12 cellular contexts compared by ENCODE assay signal in genomic region chr6:6885521-6886088, GRCh38.
A peak's percentile ranks its signal among the peaks of the same experiment; 100 is the strongest.
DNase-seq lines count a peak whose midpoint lies in the region; ATAC-seq and TF ChIP-seq lines count a peak whose summit lies in the region.
"Had no signal": no experiment of that assay in that cellular context is flagged by ENCODE, and none has a peak within 500 bp of the region (broad histone marks: within the 10 kb centered on the region; RNA-seq: fewer than 3 reads in every experiment).

No MANE protein-coding gene starts in this region.

- H3K4me1 ChIP-seq in Loucy (ENCODE audit: insufficient read depth, low read length, poor library complexity, severe bottlenecking) (peaks cover 24% of the 10 kb centered on the region), endodermal cell (ENCODE audit: control insufficient read depth, insufficient read depth, low read length) (no peaks in the 10 kb centered on the region)

- no peak overlapping the region for H3K27ac Mint-ChIP-seq in stimulated activated effector memory CD8-positive, alpha-beta T cell treated with anti-CD3 and anti-CD28 coated beads, Interleukin-12 subunit alpha, Interleukin-12 subunit beta, amount 100 ng/mL, for 72 hours
- H3K27ac Mint-ChIP-seq in endodermal cell: no peak overlapping the region
- H3K27ac Mint-ChIP-seq: T-helper 2 cell treated with Interferon-gamma antibody and Interleukin-4, amounts not matched to agents 5 μg/mL and 100 μg/mL, for 36 hours had no signal

- no peaks in the 10 kb centered on the region for H3K9me3 ChIP-seq in Loucy (ENCODE audit: insufficient read depth, low read depth, low read length)
- no peaks in the 10 kb centered on the region for H3K9me3 ChIP-seq in endodermal cell (ENCODE audit: control insufficient read depth, low read length)

- peak; percentile 17 for ATAC-seq in stimulated activated effector memory CD8-positive, alpha-beta T cell treated with anti-CD3 and anti-CD28 coated beads, Interleukin-12 subunit alpha, Interleukin-12 subunit beta, amount 100 ng/mL, for 72 hours
- ATAC-seq in GM19395 (IDR thresholded peaks at IDR 0.05; ENCODE audit: unreplicated experiment) (no peak), HG02642 (IDR thresholded peaks at IDR 0.05; ENCODE audit: poor library complexity, unreplicated experiment) (no peak), HG02623 (IDR thresholded peaks at IDR 0.05; ENCODE audit: unreplicated experiment) (no peak)

- no peaks in the 10 kb centered on the region for H3K36me3 Mint-ChIP-seq in stimulated activated effector memory CD8-positive, alpha-beta T cell treated with anti-CD3 and anti-CD28 coated beads, Interleukin-12 subunit alpha, Interleukin-12 subunit beta, amount 100 ng/mL, for 72 hours
- H3K36me3 Mint-ChIP-seq in endodermal cell (ENCODE audit: low read depth): no peaks in the 10 kb centered on the region
- H3K36me3 Mint-ChIP-seq: natural killer cell had no signal

- H3K4me1 Mint-ChIP-seq in stimulated activated effector memory CD8-positive, alpha-beta T cell treated with anti-CD3 and anti-CD28 coated beads, Interleukin-12 subunit alpha, Interleukin-12 subunit beta, amount 100 ng/mL, for 72 hours: no peaks in the 10 kb centered on the region
- peaks cover 16% of the 10 kb centered on the region for H3K4me1 Mint-ChIP-seq in endodermal cell

- WGBS in endodermal cell (ENCODE audit: insufficient coverage in 1 of 2, insufficient read length in 1 of 2), 2 experiments: 86 to 94% methylated on average over 6 to 15 of the region's 15 CpGs

- no peak overlapping the region for H3K27ac ChIP-seq in endodermal cell (ENCODE audit: low read depth, low read length)
- H3K27ac ChIP-seq: epithelial cell of prostate had no signal

- H3K9me2 ChIP-seq in Loucy (replicated peaks; ENCODE audit: low read depth, low read length): no peaks in the 10 kb centered on the region

- TF ChIP-seq CTCF in Loucy (conservative IDR thresholded peaks at IDR 0.05; ENCODE audit: low read length) (no peak), endodermal cell (conservative IDR thresholded peaks at IDR 0.05) (no peak)

- no peaks in the 10 kb centered on the region for H3F3A ChIP-seq in Loucy (ENCODE audit: low read depth)

- peak overlapping the region; percentile 81 for H2AFZ ChIP-seq in Loucy (ENCODE audit: low read length)

- H3K9ac ChIP-seq in Loucy (ENCODE audit: low read depth, low read length, poor library complexity, severe bottlenecking) (peak overlapping the region; percentile 46), endodermal cell (ENCODE audit: extremely low read depth, low read length, poor library complexity, severe bottlenecking) (no peak overlapping the region)

- H3K4me3 ChIP-seq in Loucy (ENCODE audit: low read length, poor library complexity, severe bottlenecking) (no peak overlapping the region), endodermal cell (ENCODE audit: low read length) (no peak overlapping the region)

- H3K27me3 ChIP-seq in Loucy (ENCODE audit: insufficient read depth, low read length, poor library complexity, severe bottlenecking) (no peaks in the 10 kb centered on the region), endodermal cell (ENCODE audit: control insufficient read depth, insufficient read depth, low read length, poor library complexity, severe bottlenecking) (peaks cover 59% of the 10 kb centered on the region)

- no peaks in the 10 kb centered on the region for H3K9me3 Mint-ChIP-seq in stimulated activated effector memory CD8-positive, alpha-beta T cell treated with anti-CD3 and anti-CD28 coated beads, Interleukin-12 subunit alpha, Interleukin-12 subunit beta, amount 100 ng/mL, for 72 hours
- no peaks in the 10 kb centered on the region for H3K9me3 Mint-ChIP-seq in endodermal cell
- H3K9me3 Mint-ChIP-seq: natural killer cell; T-helper 2 cell treated with Interferon-gamma antibody and Interleukin-4, amounts not matched to agents 5 μg/mL and 100 μg/mL, for 36 hours had no signal

- peak overlapping the region; percentile 46 for H3K4me2 ChIP-seq in Loucy (ENCODE audit: low read depth, low read length, poor library complexity, severe bottlenecking)

- DNase-seq in UCSD-AML1 (lab: John Stamatoyannopoulos, UW; ENCODE audit: unreplicated experiment) (peak; percentile 38), hypothalamus (lab: John Stamatoyannopoulos, UW) (peak in 31 of 51 donors; percentile 3 to 58 (median 27)), endodermal cell (no peak)
- no peak for DNase-seq in stimulated activated effector memory CD8-positive, alpha-beta T cell treated with anti-CD3 and anti-CD28 coated beads, Interleukin-12 subunit alpha, Interleukin-12 subunit beta, amount 100 ng/mL, for 72 hours (ENCODE audit: low spot score in 2 of 2)
- DNase-seq: EL, natural killer cell had no signal

- H3K27me3 Mint-ChIP-seq in endodermal cell (ENCODE audit: insufficient read depth): peaks cover 90% of the 10 kb centered on the region

- no peaks in the 10 kb centered on the region for H3K79me2 ChIP-seq in Loucy (ENCODE audit: insufficient read depth, low read length)

- no peaks in the 10 kb centered on the region for H4K20me1 ChIP-seq in Loucy (ENCODE audit: insufficient read depth, low read length, poor library complexity, severe bottlenecking)

- H3K36me3 ChIP-seq in Loucy (ENCODE audit: insufficient read depth, low read length): no peaks in the 10 kb centered on the region
- H3K36me3 ChIP-seq in endodermal cell (ENCODE audit: control insufficient read depth, insufficient read depth, low read length): no peaks in the 10 kb centered on the region

- no peak overlapping the region for H3K4me3 Mint-ChIP-seq in stimulated activated effector memory CD8-positive, alpha-beta T cell treated with anti-CD3 and anti-CD28 coated beads, Interleukin-12 subunit alpha, Interleukin-12 subunit beta, amount 100 ng/mL, for 72 hours
- H3K4me3 Mint-ChIP-seq in endodermal cell: no peak overlapping the region
- H3K4me3 Mint-ChIP-seq: natural killer cell; T-helper 2 cell treated with Interferon-gamma antibody and Interleukin-4, amounts not matched to agents 5 μg/mL and 100 μg/mL, for 36 hours had no signal

Comparison
In these comparisons a context has a peak if more than half of its experiments do, and no peak if none do; other contexts are left out.
1. DNase-seq: peak in UCSD-AML1 (single experiment) and hypothalamus (31 of 51); none in stimulated activated effector memory CD8-positive, alpha-beta T cell treated with anti-CD3 and anti-CD28 coated beads, Interleukin-12 subunit alpha, Interleukin-12 subunit beta, amount 100 ng/mL, for 72 hours (0 of 2) and endodermal cell (single experiment).